Comparison of ENCODE assay signal across 26 cellular contexts in genomic region chr16:89931964-89932363, GRCh38. TPM values are rescaled to one million over a fixed set of nuclear protein-coding genes. Genes with fewer than 3 reads are reported as not detected.
"Had no signal": no experiment of that assay in that cellular context is flagged by ENCODE, and none has a peak within 500 bp of the region (broad histone marks: within the 10 kb centered on the region; RNA-seq: fewer than 3 reads in every experiment).

No MANE protein-coding gene starts in this region.

- H3K27ac ChIP-seq: adrenal gland, body of pancreas, left lung, spleen, thyroid gland, upper lobe of left lung, vagina had no signal

- H3K4me1 ChIP-seq: adrenal gland, body of pancreas, left lung, thyroid gland, upper lobe of left lung, vagina had no signal

- H3K9me3 Mint-ChIP-seq: activated CD4-positive, alpha-beta memory T cell treated with anti-CD3 and anti-CD28 coated beads for 36 hours; activated CD4-positive, alpha-beta T cell treated with anti-CD3 and anti-CD28 coated beads, Interleukin-2, amount 10 ng/mL, durations not matched to agents 24 days and 14 days; activated naive CD4-positive, alpha-beta T cell treated with anti-CD3 and anti-CD28 coated beads for 36 hours; activated naive CD8-positive, alpha-beta T cell treated with anti-CD3 and anti-CD28 coated beads for 36 hours; activated T-helper 1 cell treated with anti-CD3 and anti-CD28 coated beads, Interleukin-12 subunit alpha, Interleukin-12 subunit beta, Interleukin-2, Interleukin-4 antibody, amounts not matched to agents 30 ng/mL and 10 ng/mL and 1 ng/mL, durations not matched to agents 14 hours and 24 hours and 36 hours; natural killer cell; stimulated activated naive CD8-positive, alpha-beta T cell treated with anti-CD3 and anti-CD28 coated beads, Interleukin-15, Interleukin-2, amounts not matched to agents 100 ng/mL and 50 ng/mL, for 24 hours had no signal

- H3K4me3 Mint-ChIP-seq: activated CD4-positive, alpha-beta memory T cell treated with anti-CD3 and anti-CD28 coated beads for 36 hours; activated CD4-positive, alpha-beta T cell treated with anti-CD3 and anti-CD28 coated beads, Interleukin-2, amount 10 ng/mL, durations not matched to agents 24 days and 14 days; activated naive CD4-positive, alpha-beta T cell treated with anti-CD3 and anti-CD28 coated beads for 36 hours; activated naive CD8-positive, alpha-beta T cell treated with anti-CD3 and anti-CD28 coated beads for 36 hours; activated T-helper 1 cell treated with anti-CD3 and anti-CD28 coated beads, Interleukin-12 subunit alpha, Interleukin-12 subunit beta, Interleukin-2, Interleukin-4 antibody, amounts not matched to agents 30 ng/mL and 10 ng/mL and 1 ng/mL, durations not matched to agents 14 hours and 24 hours and 36 hours; natural killer cell; stimulated activated naive CD8-positive, alpha-beta T cell treated with anti-CD3 and anti-CD28 coated beads, Interleukin-15, Interleukin-2, amounts not matched to agents 100 ng/mL and 50 ng/mL, for 24 hours; T-helper 17 cell had no signal

- ATAC-seq: body of pancreas, left lung, natural killer cell, right cardiac atrium, T-helper 17 cell had no signal

- H3K36me3 Mint-ChIP-seq: activated CD4-positive, alpha-beta memory T cell treated with anti-CD3 and anti-CD28 coated beads for 36 hours; natural killer cell had no signal

- H3K36me3 ChIP-seq: left lung, spleen, thyroid gland, upper lobe of left lung, vagina had no signal

- H3K4me3 ChIP-seq: adrenal gland, body of pancreas, left lung, lung, spleen, thyroid gland, upper lobe of left lung, vagina had no signal

- DNase-seq: activated CD4-positive, alpha-beta memory T cell treated with anti-CD3 and anti-CD28 coated beads for 36 hours; activated CD4-positive, alpha-beta T cell treated with anti-CD3 and anti-CD28 coated beads, Interleukin-2, amount 10 ng/mL, durations not matched to agents 24 days and 14 days; activated CD4-positive, CD25-positive, alpha-beta regulatory T cell treated with anti-CD3 and anti-CD28 coated beads, Interleukin-2, amount 50 U/mL, for 72 hours; activated CD8-positive, alpha-beta memory T cell treated with anti-CD3 and anti-CD28 coated beads, Interleukin-2, amount 50 U/mL, for 4 hours; activated effector memory CD4-positive, alpha-beta T cell treated with anti-CD3 and anti-CD28 coated beads, Interleukin-2, amount 50 U/mL, for 16 hours; activated naive CD4-positive, alpha-beta T cell treated with anti-CD3 and anti-CD28 coated beads for 36 hours; activated naive CD8-positive, alpha-beta T cell treated with anti-CD3 and anti-CD28 coated beads for 36 hours; activated T-cell treated with anti-CD3 and anti-CD28 coated beads, Interleukin-2, amount 50 U/mL, for 1 hour; adrenal gland; aorta; body of pancreas; dermis blood vessel endothelial cell; effector CD8-positive, alpha-beta T cell; left lung; mesendoderm; natural killer cell; right cardiac atrium; spleen; T-helper 17 cell; T1000; thyroid gland; upper lobe of left lung had no signal

- H3K27ac Mint-ChIP-seq: activated CD4-positive, alpha-beta memory T cell treated with anti-CD3 and anti-CD28 coated beads for 36 hours; activated CD4-positive, alpha-beta T cell treated with anti-CD3 and anti-CD28 coated beads, Interleukin-2, amount 10 ng/mL, durations not matched to agents 24 days and 14 days; activated naive CD4-positive, alpha-beta T cell treated with anti-CD3 and anti-CD28 coated beads for 36 hours; activated naive CD8-positive, alpha-beta T cell treated with anti-CD3 and anti-CD28 coated beads for 36 hours; activated T-helper 1 cell treated with anti-CD3 and anti-CD28 coated beads, Interleukin-12 subunit alpha, Interleukin-12 subunit beta, Interleukin-2, Interleukin-4 antibody, amounts not matched to agents 30 ng/mL and 10 ng/mL and 1 ng/mL, durations not matched to agents 14 hours and 24 hours and 36 hours; natural killer cell; stimulated activated naive CD8-positive, alpha-beta T cell treated with anti-CD3 and anti-CD28 coated beads, Interleukin-15, Interleukin-2, amounts not matched to agents 100 ng/mL and 50 ng/mL, for 24 hours; T-helper 17 cell had no signal

- H3K27me3 ChIP-seq: adrenal gland, body of pancreas, upper lobe of left lung, vagina had no signal

- H3K9me3 ChIP-seq: adrenal gland, body of pancreas, left lung, spleen, thyroid gland, upper lobe of left lung, vagina had no signal

- H3K4me1 Mint-ChIP-seq: activated CD4-positive, alpha-beta T cell treated with anti-CD3 and anti-CD28 coated beads, Interleukin-2, amount 10 ng/mL, durations not matched to agents 24 days and 14 days; activated naive CD8-positive, alpha-beta T cell treated with anti-CD3 and anti-CD28 coated beads for 36 hours; natural killer cell had no signal

RNA-seq across cellular contexts. Expression of gene TUBB3, which starts 8.8 kb away (rescaled TPM):
- total RNA-seq: activated naive CD8-positive, alpha-beta T cell treated with anti-CD3 and anti-CD28 coated beads for 36 hours had no signal
